8 cellular contexts compared by ENCODE assay signal in the genomic region with DNA sequence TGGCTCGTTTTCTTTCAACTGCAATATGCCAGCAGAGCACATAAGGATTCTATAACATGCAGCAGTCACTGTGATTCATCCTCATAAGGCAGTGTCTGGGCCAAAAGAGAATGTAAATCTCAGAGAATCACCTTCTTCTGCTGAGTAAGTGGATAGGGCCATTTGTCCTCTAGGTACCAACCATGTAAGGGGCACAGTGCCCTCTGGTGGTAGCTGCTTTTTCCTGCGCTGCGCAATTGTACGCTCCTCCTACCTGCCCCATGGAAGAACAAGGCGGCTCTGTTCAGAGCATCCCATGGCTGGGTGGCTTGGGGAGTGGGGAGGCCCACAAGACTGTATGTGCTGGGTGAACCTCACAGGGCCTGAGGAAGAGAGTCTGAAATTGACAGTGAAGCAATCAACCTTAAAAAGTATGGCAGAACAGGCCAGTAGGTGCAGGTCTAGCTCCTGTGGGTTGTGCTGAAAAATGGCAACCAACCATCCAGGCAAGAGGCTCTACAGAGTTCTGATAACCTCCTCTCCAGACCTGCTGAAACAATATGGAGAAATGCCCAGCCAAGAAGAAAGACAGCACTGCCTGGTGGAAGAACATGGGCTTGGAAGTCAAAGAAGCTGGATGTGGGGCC.
DNase-seq lines count a peak whose midpoint lies in the region; ATAC-seq and TF ChIP-seq lines count a peak whose summit lies in the region.

No MANE protein-coding gene starts in this region.

- H3K4me3 ChIP-seq in GM12875 (ENCODE audit: low read depth, low read length) (no peak overlapping the region), SJSA1 (no peak overlapping the region)

- ATAC-seq in left ventricle myocardium superior, result peak; percentile 73

- no peaks in the 10 kb centered on the region for H3K4me1 ChIP-seq in SJSA1 (replicated peaks)

- intact Hi-C loops in left ventricle myocardium superior (cut with micrococcal nuclease), result loop anchor here (5.0 kb wide), 1 partner anchor 767 kb away; no protein-coding TSS in a partner anchor

- peak; percentile 27 for DNase-seq in 8988T
- peak; percentile 67 for DNase-seq in HS-5 (ENCODE audit: low read depth)
- DNase-seq in SJSA1 (ENCODE audit: low read depth in 1 of 2, low spot score in 2 of 2), result peak; percentile 42 to 73
- peak; percentile 57 for DNase-seq in amniotic epithelial cell (ENCODE audit: low read depth)
- peak; percentile 78 for DNase-seq in left ventricle myocardium superior
- peak; percentile 85 for DNase-seq in putamen (ENCODE audit: low spot score)
- DNase-seq in cortex of kidney (lab: John Stamatoyannopoulos, UW), result no peak

- peak; percentile 66 for TF ChIP-seq CTCF in GM12875 (IDR thresholded peaks at IDR 0.05; ENCODE audit: borderline replicate concordance, insufficient read depth, low read depth, low read length)

- no peaks in the 10 kb centered on the region for H3K36me3 ChIP-seq in SJSA1

- no peaks in the 10 kb centered on the region; the same call in 1 of the 2 replicates for H3K27me3 ChIP-seq in SJSA1 (replicated peaks)

- no peak overlapping the region for H3K27ac ChIP-seq in SJSA1

- H3K9me3 ChIP-seq in SJSA1 (replicated peaks), result no peaks in the 10 kb centered on the region
